8 cellular contexts compared by ENCODE assay signal in genomic region chr10:31318382-31318853, GRCh38. TPM values are rescaled to one million over a fixed set of nuclear protein-coding genes. Genes with fewer than 3 reads are reported as not detected.
A peak's percentile ranks its signal among the peaks of the same experiment; 100 is the strongest.
DNase-seq lines count a peak whose midpoint lies in the region; ATAC-seq and TF ChIP-seq lines count a peak whose summit lies in the region.

No MANE protein-coding gene starts in this region.

- no peak overlapping the region for H3K27ac ChIP-seq in ectodermal cell (ENCODE audit: insufficient read depth, low read depth, low read length, poor library complexity, severe bottlenecking)

- H3K9me3 ChIP-seq in ectodermal cell (ENCODE audit: control insufficient read depth, low read length) = no peaks in the 10 kb centered on the region

- no peak for TF ChIP-seq CTCF in HFFc6 (IDR thresholded peaks at IDR 0.05)

- H3K27me3 Mint-ChIP-seq in HFFc6 (ENCODE audit: insufficient read depth) = peaks cover 1% of the 10 kb centered on the region; the same call in 1 of the 2 replicates
- H3K27me3 Mint-ChIP-seq in memory B cell = no peaks in the 10 kb centered on the region

- peak overlapping the region; percentile 96 for H3K27ac Mint-ChIP-seq in HFFc6
- peak overlapping the region; percentile 92 for H3K27ac Mint-ChIP-seq in memory B cell

- H3K4me3 Mint-ChIP-seq in HFFc6 (peak overlapping the region; percentile 95), memory B cell (peak overlapping the region; percentile 97)

- H3K27me3 ChIP-seq in ectodermal cell (ENCODE audit: control insufficient read depth, insufficient read depth, low read length, poor library complexity, severe bottlenecking) = peaks cover 34% of the 10 kb centered on the region

- H3K4me1 Mint-ChIP-seq in HFFc6 (ENCODE audit: low read depth) = peaks cover 68% of the 10 kb centered on the region
- peaks cover 26% of the 10 kb centered on the region for H3K4me1 Mint-ChIP-seq in memory B cell

- H3K9me3 Mint-ChIP-seq in HFFc6 (no peaks in the 10 kb centered on the region), memory B cell (no peaks in the 10 kb centered on the region)

- H3K36me3 Mint-ChIP-seq in HFFc6 (ENCODE audit: low read depth) (peaks cover 12% of the 10 kb centered on the region; the same call in 1 of the 2 replicates), memory B cell (no peaks in the 10 kb centered on the region)

- H3K4me1 ChIP-seq in ectodermal cell (ENCODE audit: control insufficient read depth, insufficient read depth, low read length) = peaks cover 7% of the 10 kb centered on the region

- peak overlapping the region; percentile 82 for H3K4me3 ChIP-seq in ectodermal cell (ENCODE audit: insufficient read depth, low read depth, low read length)

- ATAC-seq in memory B cell (ENCODE audit: low read depth) = peak; percentile 71

- DNase-seq in NCI-H1417 (lab: John Stamatoyannopoulos, UW) (peak; percentile 8 to 79 (median 66)), NCI-H1417 treated with DMSO at 0.1 percent for 48 hours (lab: John Stamatoyannopoulos, UW) (no peak), HFFc6 (peak; percentile 56), NAMALWA (ENCODE audit: low spot score) (peak; percentile 89), memory B cell (ENCODE audit: low spot score in 2 of 2) (peak; percentile 72 to 79)
- DNase-seq in activated CD4-positive, alpha-beta T cell treated with anti-CD3 and anti-CD28 coated beads, Interleukin-2, amount 50 U/mL, for 4 hours = peak; percentile 37 to 54
- peak; percentile 30 to 45 for DNase-seq in stimulated activated CD8-positive, alpha-beta memory T cell treated with anti-CD3 and anti-CD28 coated beads, Interleukin-7, amount 100 ng/mL, for 1 hour (ENCODE audit: low read depth in 2 of 2)

- 0% methylated on average over 32 of the region's 32 CpGs for WGBS in ectodermal cell, 2 experiments

- H3K36me3 ChIP-seq in ectodermal cell (ENCODE audit: control insufficient read depth, insufficient read depth, low read length) = no peaks in the 10 kb centered on the region

RNA-seq across cellular contexts. Expression of gene ZEB1, which starts 0.6 kb away (rescaled TPM):
- 10 to 100 TPM; 46.2 to 59.5 (median 53.2) TPM for total RNA-seq in HFFc6 (2021; fragmentation: NEBNext Ultra II Directional; extraction: Animal tissue kit (Norgen Biotek cat#: 25700))
- polyA plus RNA-seq in ectodermal cell (2013, experiment 1 of 4) = 16.3 TPM
- 13.7 TPM for polyA plus RNA-seq in ectodermal cell (2013, experiment 2 of 4)
- 15.3 TPM for polyA plus RNA-seq in ectodermal cell (2013, experiment 3 of 4)
- 19.0 TPM for polyA plus RNA-seq in ectodermal cell (2013, experiment 4 of 4)
